Comparison of ENCODE assay signal across 13 cellular contexts in the genomic region with DNA sequence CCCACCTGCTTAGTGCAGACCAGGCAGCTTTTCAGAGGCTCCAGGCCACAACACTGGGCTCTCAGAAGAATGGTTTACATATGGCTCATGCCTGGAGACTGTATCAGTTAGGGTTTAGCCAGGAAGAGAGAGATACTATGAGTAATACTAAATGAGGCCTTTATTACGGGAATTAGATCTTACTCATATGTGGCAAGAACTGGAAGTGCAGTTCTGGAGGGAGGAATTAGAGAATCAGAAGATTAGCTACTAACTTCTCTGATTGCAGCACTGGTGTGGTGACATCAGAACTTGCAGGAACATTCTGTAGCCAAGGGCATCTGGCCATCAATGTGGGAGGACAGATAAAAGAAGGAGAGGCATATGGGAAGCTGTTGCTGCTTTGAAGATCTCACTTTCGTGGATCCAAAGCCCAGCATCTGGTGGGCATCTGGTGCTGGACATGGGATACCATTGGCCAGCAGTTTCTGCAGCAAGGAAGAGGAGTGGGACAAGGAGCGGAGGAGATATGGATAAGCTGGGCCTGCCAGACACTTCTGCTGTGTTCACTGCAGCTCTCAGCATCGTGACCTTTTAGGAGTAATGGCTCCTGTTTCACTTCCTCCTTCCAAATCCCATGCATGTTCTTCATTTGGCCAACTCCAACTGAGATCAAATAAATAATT.
DNase-seq lines count a peak whose midpoint lies in the region; ATAC-seq, FAIRE-seq and TF ChIP-seq lines count a peak whose summit lies in the region.
"Had no signal": no experiment of that assay in that cellular context is flagged by ENCODE, and none has a peak within 500 bp of the region (broad histone marks: within the 10 kb centered on the region; RNA-seq: fewer than 3 reads in every experiment).

No MANE protein-coding gene starts in this region.

- H3K4me1 Mint-ChIP-seq in Calu3 (ENCODE audit: low read depth, unreplicated experiment): peaks cover 17% of the 10 kb centered on the region
- no peaks in the 10 kb centered on the region for H3K4me1 Mint-ChIP-seq in activated CD8-positive, alpha-beta memory T cell treated with anti-CD3 and anti-CD28 coated beads, Interleukin-2, amount 10 ng/mL, durations not matched to agents 7 days and 5 days

- H3K4me3 ChIP-seq in fibroblast of mammary gland (ENCODE audit: control insufficient read depth, low read depth, low read length): no peak overlapping the region

- intact Hi-C loops in Calu3 (cut with micrococcal nuclease; ENCODE audit: unreplicated experiment) (no loop called here), posterior vena cava (cut with DNase I) (no loop called here)

- peak overlapping the region; percentile 77 for H3K27ac Mint-ChIP-seq in Calu3 (ENCODE audit: unreplicated experiment)
- H3K27ac Mint-ChIP-seq in activated CD8-positive, alpha-beta memory T cell treated with anti-CD3 and anti-CD28 coated beads, Interleukin-2, amount 10 ng/mL, durations not matched to agents 7 days and 5 days: no peak overlapping the region

- no peaks in the 10 kb centered on the region for H3K27me3 Mint-ChIP-seq in Calu3 (ENCODE audit: unreplicated experiment)
- no peaks in the 10 kb centered on the region for H3K27me3 Mint-ChIP-seq in activated CD8-positive, alpha-beta memory T cell treated with anti-CD3 and anti-CD28 coated beads, Interleukin-2, amount 10 ng/mL, durations not matched to agents 7 days and 5 days
- H3K27me3 Mint-ChIP-seq: naive B cell had no signal

- no peak overlapping the region for H3K4me3 Mint-ChIP-seq in Calu3 (ENCODE audit: low read depth, unreplicated experiment)
- no peak overlapping the region for H3K4me3 Mint-ChIP-seq in activated CD8-positive, alpha-beta memory T cell treated with anti-CD3 and anti-CD28 coated beads, Interleukin-2, amount 10 ng/mL, durations not matched to agents 7 days and 5 days
- H3K4me3 Mint-ChIP-seq: naive B cell had no signal

- peaks cover 10% of the 10 kb centered on the region for H3K9me3 Mint-ChIP-seq in Calu3 (ENCODE audit: low read depth, unreplicated experiment)
- peaks cover 10% of the 10 kb centered on the region for H3K9me3 Mint-ChIP-seq in activated CD8-positive, alpha-beta memory T cell treated with anti-CD3 and anti-CD28 coated beads, Interleukin-2, amount 10 ng/mL, durations not matched to agents 7 days and 5 days (ENCODE audit: low read depth)

- CTCF ChIA-PET in Calu3 (lab: Charles Lee): interaction anchor here (0.5 to 1.2 kb wide), 4 partner anchors 12 to 514 kb away, joined by 3 to 5 read pairs (median 4); no protein-coding TSS in a partner anchor
- CTCF ChIA-PET in activated CD8-positive, alpha-beta memory T cell treated with anti-CD3 and anti-CD28 coated beads, Interleukin-2, amount 10 ng/mL, durations not matched to agents 7 days and 5 days (lab: Charles Lee): no interaction called here

- no peak for ATAC-seq in activated CD8-positive, alpha-beta memory T cell treated with anti-CD3 and anti-CD28 coated beads, Interleukin-2, amount 10 ng/mL, durations not matched to agents 7 days and 5 days

- TF ChIP-seq CTCF in Calu3 (IDR thresholded peaks at IDR 0.05; ENCODE audit: unreplicated experiment): no peak
- TF ChIP-seq CTCF in fibroblast of mammary gland (conservative IDR thresholded peaks at IDR 0.05; ENCODE audit: control insufficient read depth, insufficient read depth, low read depth, low read length): no peak

- DNase-seq in Calu3 (no peak), RCC 7860 (ENCODE audit: low spot score) (peak; percentile 10), fibroblast of mammary gland (ENCODE audit: low read depth) (peak; percentile 99), posterior vena cava (ENCODE audit: low spot score) (peak; percentile 84), DMS153 (lab: John Stamatoyannopoulos, UW) (no peak), middle frontal gyrus (ENCODE audit: extremely low spot score, low spot score) (no peak), putamen (ENCODE audit: low spot score) (no peak)
- DNase-seq in activated CD8-positive, alpha-beta memory T cell treated with anti-CD3 and anti-CD28 coated beads, Interleukin-2, amount 10 ng/mL, durations not matched to agents 7 days and 5 days: no peak
- DNase-seq: DND-41, naive B cell, NCI-H1694 treated with DMSO at 0.1 percent for 48 hours, T-helper 9 cell had no signal

- no peak for FAIRE-seq in RCC 7860 (lab: Jason Lieb, UNC)
- FAIRE-seq: frontal cortex had no signal

- H3K36me3 Mint-ChIP-seq in Calu3 (ENCODE audit: insufficient read depth, unreplicated experiment): peaks cover 4% of the 10 kb centered on the region
- no peaks in the 10 kb centered on the region for H3K36me3 Mint-ChIP-seq in activated CD8-positive, alpha-beta memory T cell treated with anti-CD3 and anti-CD28 coated beads, Interleukin-2, amount 10 ng/mL, durations not matched to agents 7 days and 5 days
- H3K36me3 Mint-ChIP-seq: naive B cell had no signal

- BruUV-seq in Calu3 (replicated peaks; lab: Mats Ljungman, UMichigan): no TSS peak

Comparison
In these comparisons a context has a peak if more than half of its experiments do, and no peak if none do; other contexts are left out.
1. DNase-seq: peak in RCC 7860 (single experiment), fibroblast of mammary gland (single experiment) and posterior vena cava (single experiment); none in Calu3 (single experiment), DMS153 (single experiment), activated CD8-positive, alpha-beta memory T cell treated with anti-CD3 and anti-CD28 coated beads, Interleukin-2, amount 10 ng/mL, durations not matched to agents 7 days and 5 days (single experiment), middle frontal gyrus (single experiment) and putamen (single experiment).